Comparison of ENCODE assay signal across 18 cellular contexts in genomic region chr11:94678901-94679300, GRCh38.
DNase-seq lines count a peak whose midpoint lies in the region; ATAC-seq, FAIRE-seq and TF ChIP-seq lines count a peak whose summit lies in the region.
"Had no signal": no experiment of that assay in that cellular context is flagged by ENCODE, and none has a peak within 500 bp of the region (broad histone marks: within the 10 kb centered on the region; RNA-seq: fewer than 3 reads in every experiment).

No MANE protein-coding gene starts in this region.

- H3K9ac ChIP-seq in mammary epithelial cell (ENCODE audit: insufficient read depth, low read length) (peak overlapping the region; percentile 18), H9 (ENCODE audit: extremely low read depth, insufficient read length, low read length) (no peak overlapping the region)
- H3K9ac ChIP-seq: BLaER1, GM23248 had no signal

- H3K4me1 ChIP-seq in mammary epithelial cell (ENCODE audit: insufficient read depth, low read length) (peaks cover 59% of the 10 kb centered on the region), breast epithelium (no peaks in the 10 kb centered on the region), foreskin keratinocyte (peaks cover 52% of the 10 kb centered on the region), thymus (ENCODE audit: control insufficient read depth, insufficient read depth, low read length) (no peaks in the 10 kb centered on the region), H9 (ENCODE audit: insufficient read depth, low read length) (no peaks in the 10 kb centered on the region)
- H3K4me1 ChIP-seq: BLaER1 had no signal

- H3T11ph ChIP-seq in H9 (ENCODE audit: low read length): no peak overlapping the region

- no peak overlapping the region for H3K56ac ChIP-seq in H9 (ENCODE audit: insufficient read length, low read depth, low read length)

- H3K4me3 ChIP-seq in mammary epithelial cell (replicated peaks in 1 of 3; ENCODE audit: insufficient read depth in 1 of 3, low read depth in 2 of 3, low read length in 3 of 3) (no peak overlapping the region), breast epithelium (no peak overlapping the region), epithelial cell of esophagus (ENCODE audit: low read length) (no peak overlapping the region), thymus (ENCODE audit: low read length) (no peak overlapping the region)
- H3K4me3 ChIP-seq: BLaER1, GM23248 had no signal

- DNase-seq in mammary epithelial cell (peak; percentile 25), breast epithelium (ENCODE audit: low spot score in 2 of 2) (no peak), epithelial cell of esophagus (ENCODE audit: low read depth) (peak; percentile 71), foreskin keratinocyte (peak; percentile 55 to 80), H9 (no peak), NCI-H524 treated with DMSO at 0.1 percent for 48 hours (lab: John Stamatoyannopoulos, UW) (no peak), GM12891 (ENCODE audit: insufficient read length, low spot score) (no peak)
- DNase-seq: 8988T; AML-193; CD4-positive, CD25-positive, alpha-beta regulatory T cell; DMS 273 treated with DMSO at 0.1 percent for 48 hours; H7 had no signal

- TF ChIP-seq POLR2A in breast epithelium (IDR thresholded peaks at IDR 0.05) (no peak), GM12891 (IDR thresholded peaks at IDR 0.05; ENCODE audit: low read depth, low read length) (no peak)

- intact Hi-C loops in mammary epithelial cell (cut with micrococcal nuclease): loop anchor here (1.0 kb wide), 1 partner anchor 27 kb away; no protein-coding TSS in a partner anchor
- intact Hi-C loops in breast epithelium (cut with DNase I; ENCODE audit: low total_unique reads): no loop called here

- H3K27me3 ChIP-seq in mammary epithelial cell (ENCODE audit: insufficient read depth, low read length) (no peaks in the 10 kb centered on the region), breast epithelium (no peaks in the 10 kb centered on the region), foreskin keratinocyte (no peaks in the 10 kb centered on the region), thymus (ENCODE audit: control insufficient read depth, insufficient read depth) (no peaks in the 10 kb centered on the region), H9 (ENCODE audit: insufficient read depth, low read length) (no peaks in the 10 kb centered on the region)
- H3K27me3 ChIP-seq: BLaER1 had no signal

- no peak overlapping the region for H4K91ac ChIP-seq in H9 (ENCODE audit: insufficient read length, low read depth, low read length)

- H3K4ac ChIP-seq in H9 (ENCODE audit: low read depth, low read length): no peak overlapping the region

- FAIRE-seq in GM12891 (lab: Jason Lieb, UNC): no peak
- FAIRE-seq: GM18507, HepG2, HTR-8/SVneo had no signal

- in situ Hi-C loops in mammary epithelial cell (cut with MboI; ENCODE audit: low sequenced_read_pairs in 2 of 2): no loop called here

- no peak for TF ChIP-seq CTCF in mammary epithelial cell (conservative IDR thresholded peaks at IDR 0.05 in 1 of 2, IDR thresholded peaks at IDR 0.05 in 1 of 2; ENCODE audit: extremely low read depth in 1 of 2, insufficient read depth in 1 of 2, low read depth in 1 of 2, low read length in 2 of 2)
- no peak for TF ChIP-seq CTCF in breast epithelium (IDR thresholded peaks at IDR 0.05)
- no peak for TF ChIP-seq CTCF in epithelial cell of esophagus (IDR thresholded peaks at IDR 0.05; ENCODE audit: insufficient read depth, low read depth, low read length, missing control alignments)
- no peak for TF ChIP-seq CTCF in foreskin keratinocyte (conservative IDR thresholded peaks at IDR 0.05)
- no peak for TF ChIP-seq CTCF in H9 (conservative IDR thresholded peaks at IDR 0.05)

- no peak overlapping the region; a peak in 1 of 7 replicates for H3K27ac Mint-ChIP-seq in H9
- H3K27ac Mint-ChIP-seq: CD4-positive, CD25-positive, alpha-beta regulatory T cell had no signal

- H3K4me3 Mint-ChIP-seq in H9: no peak overlapping the region
- H3K4me3 Mint-ChIP-seq: CD4-positive, CD25-positive, alpha-beta regulatory T cell had no signal

- no TSS peak for BruUV-seq in mammary epithelial cell (replicated peaks; lab: Mats Ljungman, UMichigan)

- H2AFZ ChIP-seq in mammary epithelial cell (ENCODE audit: low read depth, low read length) (peak overlapping the region; percentile 57), H9 (ENCODE audit: low read length) (no peak overlapping the region)
- H2AFZ ChIP-seq: GM23248 had no signal

- ATAC-seq in foreskin keratinocyte: peak; percentile 15
- ATAC-seq: HepG2 had no signal

- H2AK5ac ChIP-seq in H9 (ENCODE audit: insufficient read length, low read length): no peak overlapping the region

- no peak overlapping the region for H2BK15ac ChIP-seq in H9 (ENCODE audit: low read depth, low read length)

- no peaks in the 10 kb centered on the region for H3K23me2 ChIP-seq in H9 (ENCODE audit: insufficient read length, low read depth, low read length, poor library complexity, severe bottlenecking)

- peaks cover 0 to 11% of the 10 kb centered on the region in 2 experiments; a peak in 2 of 4 replicates for H3K4me1 Mint-ChIP-seq in H9
- H3K4me1 Mint-ChIP-seq: CD4-positive, CD25-positive, alpha-beta regulatory T cell had no signal

- no peaks in the 10 kb centered on the region; the same call in none of the 2 replicates for H3K27me3 Mint-ChIP-seq in H9 (ENCODE audit: low read depth)
- H3K27me3 Mint-ChIP-seq: CD4-positive, CD25-positive, alpha-beta regulatory T cell had no signal

- H2BK5ac ChIP-seq in H9 (ENCODE audit: insufficient read length, low read length): no peak overlapping the region

- no peak overlapping the region for H3K14ac ChIP-seq in H9 (ENCODE audit: insufficient read depth, low read length)

- H3K4me2 ChIP-seq in mammary epithelial cell (ENCODE audit: insufficient read depth, low read depth, low read length) (peak overlapping the region; percentile 50), H9 (ENCODE audit: insufficient read depth, insufficient read length, low read length) (no peak overlapping the region)
- H3K4me2 ChIP-seq: BLaER1 had no signal

- 100% methylated on average over 1 of the region's 1 CpG for WGBS in mammary epithelial cell (ENCODE audit: low coverage, missing lambda C conversion rate)
- 100% methylated on average over 1 of the region's 1 CpG for WGBS in thymus
- no CpG with 5 or more reads among the region's 1 CpG for WGBS in H9 (ENCODE audit: extremely low coverage, insufficient read length, low lambda C conversion rate)

- CTCF ChIA-PET in mammary epithelial cell (lab: Charles Lee; ENCODE audit: low non-redundant PET): interaction anchor here (0.6 kb wide), 1 partner anchor 1190 kb away, joined by 4 read pairs; no protein-coding TSS in a partner anchor

- H2BK20ac ChIP-seq in H9 (ENCODE audit: low read depth, low read length, poor library complexity, severe bottlenecking): no peak overlapping the region

- H3K18ac ChIP-seq in H9 (ENCODE audit: insufficient read length, low read depth, low read length): no peak overlapping the region

- H3K36me3 ChIP-seq in mammary epithelial cell (ENCODE audit: insufficient read depth, low read length) (no peaks in the 10 kb centered on the region), breast epithelium (no peaks in the 10 kb centered on the region), thymus (ENCODE audit: control insufficient read depth, insufficient read depth) (no peaks in the 10 kb centered on the region)
- H3K36me3 ChIP-seq: BLaER1 had no signal

- no peak overlapping the region for H2BK120ac ChIP-seq in H9 (ENCODE audit: low read depth, low read length, poor library complexity, severe bottlenecking)

- no peak overlapping the region for H4K5ac ChIP-seq in H9 (ENCODE audit: insufficient read length, low read depth, low read length)

- dilution Hi-C loops in mammary epithelial cell (cut with HindIII; ENCODE audit: low sequenced_read_pairs): no loop called here

- H3K9me3 ChIP-seq in mammary epithelial cell (replicated peaks; ENCODE audit: insufficient read depth, low read length) (no peaks in the 10 kb centered on the region), breast epithelium (no peaks in the 10 kb centered on the region), thymus (ENCODE audit: control insufficient read depth) (no peaks in the 10 kb centered on the region), H9 (ENCODE audit: control insufficient read depth, low read depth, low read length) (no peaks in the 10 kb centered on the region)
- H3K9me3 ChIP-seq: BLaER1 had no signal

- H3K79me2 ChIP-seq in mammary epithelial cell (ENCODE audit: insufficient read depth, low read length) (no peaks in the 10 kb centered on the region), H9 (ENCODE audit: insufficient read depth, low read length) (no peaks in the 10 kb centered on the region)

- H2BK12ac ChIP-seq in H9 (ENCODE audit: insufficient read length, low read depth, low read length): no peak overlapping the region

- H3K9me3 Mint-ChIP-seq in H9: peaks cover 0 to 2% of the 10 kb centered on the region in 2 experiments; a peak in 2 of 5 replicates

- H4K20me1 ChIP-seq in mammary epithelial cell (ENCODE audit: insufficient read depth, low read length): no peaks in the 10 kb centered on the region
- H4K20me1 ChIP-seq in H9 (ENCODE audit: control insufficient read depth, insufficient read depth, insufficient read length): no peaks in the 10 kb centered on the region
- H4K20me1 ChIP-seq: BLaER1 had no signal

- peaks cover 0 to 4% (median 1%) of the 10 kb centered on the region in 3 experiments; a peak in 3 of 7 replicates for H3K36me3 Mint-ChIP-seq in H9 (ENCODE audit: insufficient read depth in 1 of 3, low read depth in 3 of 3)
- H3K36me3 Mint-ChIP-seq: CD4-positive, CD25-positive, alpha-beta regulatory T cell had no signal

- H3K27ac ChIP-seq in mammary epithelial cell (ENCODE audit: insufficient read depth, low read depth, low read length) (peak overlapping the region; percentile 66), breast epithelium (no peak overlapping the region), foreskin keratinocyte (peak overlapping the region; percentile 58), thymus (ENCODE audit: low read depth) (peak overlapping the region; percentile 49), H9 (ENCODE audit: insufficient read length, low read depth, low read length) (no peak overlapping the region)
- H3K27ac ChIP-seq: BLaER1, GM23248 had no signal

- no peaks in the 10 kb centered on the region for H3K79me1 ChIP-seq in H9 (ENCODE audit: insufficient read depth, low read depth, low read length, poor library complexity, severe bottlenecking)

- no peak overlapping the region for H4K8ac ChIP-seq in H9 (replicated peaks; ENCODE audit: insufficient read length, low read depth, low read length)

- H3K23ac ChIP-seq in H9 (ENCODE audit: insufficient read length, low read depth, low read length): no peak overlapping the region

TF ChIP-seq in GM12891, 5 proteins besides CTCF, POLR2A, EP300 and RAD21:
- TF ChIP-seq POU2F2 (IDR thresholded peaks at IDR 0.05; ENCODE audit: low read depth, low read length) (no peak), TAF1 (IDR thresholded peaks at IDR 0.05; ENCODE audit: low read depth, low read length) (no peak), PAX5 (IDR thresholded peaks at IDR 0.05; ENCODE audit: insufficient read depth, low read length, severe bottlenecking) (no peak), POLR2AphosphoS5 (IDR thresholded peaks at IDR 0.05; ENCODE audit: low read depth, low read length) (no peak)
TF ChIP-seq in GM12891: peak in this region for 0.

Comparison
In these comparisons a context has a peak if more than half of its experiments do, and no peak if none do; other contexts are left out.
1. DNase-seq: peak in mammary epithelial cell (single experiment), epithelial cell of esophagus (single experiment) and foreskin keratinocyte (2 of 2); none in breast epithelium (0 of 2), H9 (single experiment), NCI-H524 treated with DMSO at 0.1 percent for 48 hours (single experiment) and GM12891 (single experiment).
2. H3K27ac ChIP-seq: peak in mammary epithelial cell (single experiment), foreskin keratinocyte (single experiment) and thymus (single experiment); none in breast epithelium (0 of 2) and H9 (single experiment).